In genomic region chr7:33527613-33528012, GRCh38 we compare ENCODE assay signal across 8 cellular contexts.
DNase-seq lines count a peak whose midpoint lies in the region; TF ChIP-seq lines count a peak whose summit lies in the region.
"Not testable (repeated sequence)": the region's sequence is repeated elsewhere in the genome, so short reads cannot be mapped to it uniquely, and the experiment has no call there.

No MANE protein-coding gene starts in this region.

- H2AFZ ChIP-seq in mesenchymal stem cell (ENCODE audit: low read depth, low read length): not testable (repeated sequence)
- H2AFZ ChIP-seq in neuronal stem cell (ENCODE audit: low read length): peak overlapping the region; percentile 59

- not testable (repeated sequence) for H3K4me2 ChIP-seq in mesenchymal stem cell (ENCODE audit: low read length, poor library complexity, severe bottlenecking); neuronal stem cell (ENCODE audit: insufficient read depth, low read length, poor library complexity, severe bottlenecking)

- H2AK5ac ChIP-seq in mesenchymal stem cell (ENCODE audit: low read length, severe bottlenecking); neuronal stem cell (ENCODE audit: low read depth, low read length): not testable (repeated sequence)

- H3K36me3 Mint-ChIP-seq in Calu3 (ENCODE audit: insufficient read depth, unreplicated experiment); chondrocyte (ENCODE audit: low read depth); glutamatergic neuron (ENCODE audit: unreplicated experiment): not testable (repeated sequence)

- CTCF ChIA-PET in Calu3 (lab: Charles Lee); HEK293 (lab: Yijun Ruan, JAX); RWPE1 (lab: Yijun Ruan, JAX): not testable (repeated sequence)

- peak overlapping the region; percentile 52; the same call in 1 of the 2 replicates for H3K27ac ChIP-seq in HEK293 (ENCODE audit: extremely low read depth, low read depth, low read length)
- peak overlapping the region; percentile 69 for H3K27ac ChIP-seq in RWPE1
- not testable (repeated sequence) for H3K27ac ChIP-seq in mesenchymal stem cell (ENCODE audit: low read length, poor library complexity, severe bottlenecking); neuronal stem cell (replicated peaks; ENCODE audit: low read length)

- WGBS in mesenchymal stem cell: 28% methylated on average over 8 of the region's 10 CpGs
- WGBS in neuronal stem cell (ENCODE audit: extremely low coverage in 2 of 2, insufficient read length in 2 of 2, insufficient replicate concordance in 1 of 2), 2 donors: no CpG with 5 or more reads among the region's 10 CpGs

- H3K4me1 ChIP-seq in HEK293 (ENCODE audit: control insufficient read depth, insufficient read depth, low read length); mesenchymal stem cell (ENCODE audit: control insufficient read depth, insufficient read depth, low read depth, low read length); neuronal stem cell (ENCODE audit: control insufficient read depth in 2 of 2, insufficient read depth in 1 of 2, low read depth in 1 of 2, low read length in 2 of 2): not testable (repeated sequence)

- H3K4ac ChIP-seq in mesenchymal stem cell (ENCODE audit: low read depth in 1 of 2, low read length in 2 of 2); neuronal stem cell (ENCODE audit: low read length): not testable (repeated sequence)

- H4K91ac ChIP-seq in mesenchymal stem cell (ENCODE audit: low read length); neuronal stem cell (ENCODE audit: low read depth, low read length, poor library complexity): not testable (repeated sequence)

- not testable (repeated sequence) for BruUV-seq in Calu3 (replicated peaks; lab: Mats Ljungman, UMichigan)

- H3K18ac ChIP-seq in mesenchymal stem cell (ENCODE audit: low read depth in 1 of 2, low read length in 2 of 2); neuronal stem cell (ENCODE audit: low read length): not testable (repeated sequence)

- not testable (repeated sequence) for H3K79me1 ChIP-seq in mesenchymal stem cell (replicated peaks; ENCODE audit: low read length, poor library complexity, severe bottlenecking); neuronal stem cell (ENCODE audit: low read depth, low read length)

- H2BK5ac ChIP-seq in mesenchymal stem cell (ENCODE audit: low read depth, low read length, poor library complexity, severe bottlenecking); neuronal stem cell (ENCODE audit: low read length): not testable (repeated sequence)

- POLR2A ChIA-PET in HEK293 (lab: Yijun Ruan, JAX); RWPE1 (lab: Yijun Ruan, JAX; ENCODE audit: low non-redundant PET): not testable (repeated sequence)

- H3K4me3 Mint-ChIP-seq in Calu3 (ENCODE audit: low read depth, unreplicated experiment): peak overlapping the region; percentile 50
- H3K4me3 Mint-ChIP-seq in chondrocyte (ENCODE audit: unreplicated experiment): peak overlapping the region; percentile 68
- peak overlapping the region; percentile 82 for H3K4me3 Mint-ChIP-seq in glutamatergic neuron (ENCODE audit: unreplicated experiment)

- H2BK12ac ChIP-seq in mesenchymal stem cell (ENCODE audit: low read length in 2 of 2); neuronal stem cell (ENCODE audit: low read length): not testable (repeated sequence)

- peak overlapping the region; percentile 15; the same call in 1 of the 2 replicates for H3K4me3 ChIP-seq in HEK293 (ENCODE audit: low read depth, low read length)
- H3K4me3 ChIP-seq in mesenchymal stem cell (ENCODE audit: insufficient read depth in 1 of 2, low read depth in 1 of 2, low read length in 2 of 2); neuronal stem cell (ENCODE audit: low read length in 2 of 2): not testable (repeated sequence)

- H3K27me3 ChIP-seq in mesenchymal stem cell (ENCODE audit: control insufficient read depth in 1 of 2, insufficient read depth in 1 of 2, low read length in 2 of 2); neuronal stem cell (ENCODE audit: control insufficient read depth in 3 of 3, insufficient read depth in 3 of 3, low read depth in 1 of 3, low read length in 3 of 3): not testable (repeated sequence)

- not testable (repeated sequence) for H2BK15ac ChIP-seq in mesenchymal stem cell (ENCODE audit: low read depth, poor library complexity, severe bottlenecking); neuronal stem cell (ENCODE audit: low read length)

- not testable (repeated sequence) for H2BK120ac ChIP-seq in mesenchymal stem cell (ENCODE audit: low read depth, low read length); neuronal stem cell (ENCODE audit: low read depth, low read length)

- not testable (repeated sequence) for H3K23ac ChIP-seq in mesenchymal stem cell (ENCODE audit: low read length in 2 of 2); neuronal stem cell (ENCODE audit: low read depth, low read length, poor library complexity)

- not testable (repeated sequence) for H4K8ac ChIP-seq in mesenchymal stem cell (ENCODE audit: low read length); neuronal stem cell (ENCODE audit: low read depth, low read length)

- H3K14ac ChIP-seq in mesenchymal stem cell (ENCODE audit: low read length in 2 of 2); neuronal stem cell (ENCODE audit: low read length): not testable (repeated sequence)

- H3K36me3 ChIP-seq in HEK293 (ENCODE audit: control insufficient read depth in 2 of 2, insufficient read depth in 1 of 2, low read length in 2 of 2); mesenchymal stem cell (ENCODE audit: control insufficient read depth in 1 of 2, insufficient read depth in 2 of 2, low read depth in 1 of 2, low read length in 2 of 2); neuronal stem cell (replicated peaks in 1 of 2; ENCODE audit: control insufficient read depth in 2 of 2, insufficient read depth in 2 of 2, low read length in 2 of 2): not testable (repeated sequence)

- not testable (repeated sequence) for TF ChIP-seq CTCF in Calu3 (IDR thresholded peaks at IDR 0.05; ENCODE audit: unreplicated experiment); HEK293 (tag by site-specific recombination; IDR thresholded peaks at IDR 0.05); RWPE1 (conservative IDR thresholded peaks at IDR 0.05; ENCODE audit: low read depth); chondrocyte (IDR thresholded peaks at IDR 0.05); glutamatergic neuron (IDR thresholded peaks at IDR 0.05; ENCODE audit: partially characterized antibody, unreplicated experiment)

- DNase-seq in Calu3; chondrocyte (ENCODE audit: low spot score); glutamatergic neuron; neuronal stem cell (ENCODE audit: low spot score): not testable (repeated sequence)
- DNase-seq in NCI-H2196 (lab: John Stamatoyannopoulos, UW; ENCODE audit: unreplicated experiment) (peak; percentile 2), RWPE1 (ENCODE audit: low spot score) (peak; percentile 13), mesenchymal stem cell (peak; percentile 48)

- intact Hi-C loops in Calu3 (cut with micrococcal nuclease; ENCODE audit: unreplicated experiment): not testable (repeated sequence)

- H3K9me3 Mint-ChIP-seq in Calu3 (ENCODE audit: low read depth, unreplicated experiment); chondrocyte (ENCODE audit: low read depth); glutamatergic neuron (ENCODE audit: unreplicated experiment): not testable (repeated sequence)

- not testable (repeated sequence) for H3K9me3 ChIP-seq in HEK293 (ENCODE audit: control insufficient read depth, insufficient read depth, low read depth, low read length); mesenchymal stem cell (ENCODE audit: control insufficient read depth, low read length); neuronal stem cell (replicated peaks in 1 of 2; ENCODE audit: control insufficient read depth in 2 of 2, insufficient read depth in 1 of 2, low read depth in 1 of 2, low read length in 2 of 2)

- H3K4me1 Mint-ChIP-seq in Calu3 (ENCODE audit: low read depth, unreplicated experiment); chondrocyte (ENCODE audit: low read depth); glutamatergic neuron (ENCODE audit: low read depth, unreplicated experiment): not testable (repeated sequence)

- not testable (repeated sequence) for H3K27ac Mint-ChIP-seq in Calu3 (ENCODE audit: unreplicated experiment); chondrocyte (ENCODE audit: unreplicated experiment)
- peak overlapping the region; percentile 39 for H3K27ac Mint-ChIP-seq in glutamatergic neuron (ENCODE audit: unreplicated experiment)

- H3K9ac ChIP-seq in mesenchymal stem cell (ENCODE audit: low read length); neuronal stem cell (ENCODE audit: low read depth, low read length, poor library complexity): not testable (repeated sequence)

- H3K27me3 Mint-ChIP-seq in Calu3 (ENCODE audit: unreplicated experiment): peaks cover 11% of the 10 kb centered on the region
- H3K27me3 Mint-ChIP-seq in chondrocyte (ENCODE audit: low read depth); glutamatergic neuron (ENCODE audit: unreplicated experiment): not testable (repeated sequence)

TF ChIP-seq in HEK293, 187 proteins besides CTCF, POLR2A, EP300 and RAD21:
- 0 out of 2 replicates have a peak, but pooled peaks have one; percentile 24 for TF ChIP-seq ZFHX2 (tag by site-specific recombination; conservative IDR thresholded peaks at IDR 0.05)
